In the genomic region with DNA sequence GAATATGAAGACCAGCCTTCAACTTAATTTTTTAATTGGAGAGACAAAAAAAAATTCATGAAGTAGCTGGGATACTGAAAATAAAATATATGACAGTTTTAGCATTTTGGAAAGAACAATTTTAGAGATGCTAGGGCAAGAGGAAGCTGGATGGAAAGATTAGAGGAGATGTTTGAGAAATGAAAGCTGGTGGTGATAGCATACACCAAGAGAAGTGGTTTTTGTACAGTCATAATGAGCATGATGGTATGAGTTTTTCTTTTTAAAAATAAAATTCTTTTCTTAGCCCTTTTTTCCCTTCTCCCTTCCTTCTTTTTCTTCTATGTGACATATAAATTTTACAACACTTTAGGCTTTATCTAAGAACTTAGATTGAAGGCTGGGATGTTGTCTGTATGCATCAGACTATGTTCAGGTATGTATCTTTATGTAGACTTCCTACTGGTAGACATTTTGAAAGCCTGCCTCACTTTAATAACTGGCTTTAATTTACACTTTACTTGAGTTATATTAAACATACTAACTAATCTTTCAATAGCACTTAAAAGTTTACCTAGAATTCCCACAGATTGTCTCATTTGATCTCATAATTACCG, we compare ENCODE assay signal across 21 cellular contexts.
A peak's percentile ranks its signal among the peaks of the same experiment; 100 is the strongest.
DNase-seq lines count a peak whose midpoint lies in the region; ATAC-seq lines count a peak whose summit lies in the region.
"Had no signal": no experiment of that assay in that cellular context is flagged by ENCODE, and none has a peak within 500 bp of the region (broad histone marks: within the 10 kb centered on the region; RNA-seq: fewer than 3 reads in every experiment).

No MANE protein-coding gene starts in this region.

- H3K4me1 Mint-ChIP-seq in IgD-negative memory B cell, result peaks cover 8 to 21% (median 12%) of the 10 kb centered on the region in 3 donors
- H3K4me1 Mint-ChIP-seq: activated naive CD8-positive, alpha-beta T cell treated with anti-CD3 and anti-CD28 coated beads, Interleukin-2, amount 10 ng/mL, durations not matched to agents 7 days and 5 days; CD4-positive, CD25-positive, alpha-beta regulatory T cell; naive B cell had no signal

- ATAC-seq in GM18499 (IDR thresholded peaks at IDR 0.05; ENCODE audit: insufficient read depth, unreplicated experiment) (peak; percentile 68), GM18909 (IDR thresholded peaks at IDR 0.05; ENCODE audit: poor library complexity, unreplicated experiment) (peak; percentile 67), HG02870 (IDR thresholded peaks at IDR 0.05; ENCODE audit: unreplicated experiment) (peak; percentile 83), HG03460 (IDR thresholded peaks at IDR 0.05; ENCODE audit: unreplicated experiment) (no peak)
- ATAC-seq: HCT116 had no signal

- no peaks in the 10 kb centered on the region for H3K9me3 Mint-ChIP-seq in IgD-negative memory B cell
- H3K9me3 Mint-ChIP-seq: activated naive CD8-positive, alpha-beta T cell treated with anti-CD3 and anti-CD28 coated beads, Interleukin-2, amount 10 ng/mL, durations not matched to agents 7 days and 5 days had no signal

- DNase-seq in 8988T, result no peak
- DNase-seq in DMS79 (lab: John Stamatoyannopoulos, UW), result no peak
- DNase-seq in SW 1271 (lab: John Stamatoyannopoulos, UW), result no peak
- DNase-seq: activated CD4-positive, alpha-beta T cell treated with anti-CD3 and anti-CD28 coated beads, Interleukin-2, amount 50 U/mL, for 4 hours; activated naive CD8-positive, alpha-beta T cell treated with anti-CD3 and anti-CD28 coated beads, Interleukin-2, amount 10 ng/mL, durations not matched to agents 7 days and 5 days; brain microvascular endothelial cell; CD4-positive, CD25-positive, alpha-beta regulatory T cell; cortex of kidney; hippocampal formation; KG1; kidney; naive B cell; NCI-H2107; NCI-H524; sigmoid colon had no signal

- H3K4me3 Mint-ChIP-seq in IgD-negative memory B cell, result peak overlapping the region in 1 of 4 donors; percentile 59
- H3K4me3 Mint-ChIP-seq: activated naive CD8-positive, alpha-beta T cell treated with anti-CD3 and anti-CD28 coated beads, Interleukin-2, amount 10 ng/mL, durations not matched to agents 7 days and 5 days; naive B cell had no signal

- H3K36me3 Mint-ChIP-seq in IgD-negative memory B cell, result no peaks in the 10 kb centered on the region
- H3K36me3 Mint-ChIP-seq: CD4-positive, CD25-positive, alpha-beta regulatory T cell; naive B cell had no signal

- peak overlapping the region in 2 of 3 donors; percentile 10 to 28 for H3K27ac Mint-ChIP-seq in IgD-negative memory B cell
- H3K27ac Mint-ChIP-seq: activated naive CD8-positive, alpha-beta T cell treated with anti-CD3 and anti-CD28 coated beads, Interleukin-2, amount 10 ng/mL, durations not matched to agents 7 days and 5 days; naive B cell had no signal

- H3K27me3 Mint-ChIP-seq in IgD-negative memory B cell, result no peaks in the 10 kb centered on the region
- H3K27me3 Mint-ChIP-seq: activated naive CD8-positive, alpha-beta T cell treated with anti-CD3 and anti-CD28 coated beads, Interleukin-2, amount 10 ng/mL, durations not matched to agents 7 days and 5 days; CD4-positive, CD25-positive, alpha-beta regulatory T cell; naive B cell had no signal
